In the genomic region with DNA sequence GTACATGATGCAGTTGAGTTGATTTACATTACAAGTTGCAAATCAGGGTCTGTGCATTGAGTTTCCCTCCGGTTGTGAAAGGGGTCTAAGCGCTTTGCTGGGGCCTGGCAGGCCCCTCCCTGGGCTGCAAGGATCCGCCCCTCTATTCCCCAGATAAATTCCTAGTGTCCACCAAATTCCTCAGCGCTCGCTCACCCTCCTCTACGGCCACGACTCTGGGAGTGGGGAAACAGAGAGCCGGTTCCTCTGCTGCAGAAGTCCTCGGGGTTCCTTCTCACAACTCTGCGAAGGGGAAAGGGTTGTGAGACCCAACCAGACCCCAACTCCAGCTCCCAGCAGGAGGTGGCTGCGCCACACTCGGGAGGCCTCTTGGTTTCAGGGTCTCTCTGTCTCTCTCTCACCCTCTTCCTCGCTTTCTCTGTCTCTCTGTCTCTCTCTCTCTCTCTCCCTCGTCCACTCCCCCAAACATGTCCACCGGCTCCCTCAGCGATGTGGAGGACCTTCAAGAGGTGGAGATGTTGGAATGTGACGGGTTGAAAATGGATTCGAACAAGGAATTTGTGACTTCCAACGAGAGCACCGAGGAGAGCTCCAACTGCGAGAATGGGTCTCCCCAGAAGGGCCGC, we compare ENCODE assay signal across 9 cellular contexts. TPM values are rescaled to one million over a fixed set of nuclear protein-coding genes. Genes with fewer than 3 reads are reported as not detected.
DNase-seq lines count a peak whose midpoint lies in the region; ATAC-seq, FAIRE-seq and TF ChIP-seq lines count a peak whose summit lies in the region.
"Had no signal": no experiment of that assay in that cellular context is flagged by ENCODE, and none has a peak within 500 bp of the region (broad histone marks: within the 10 kb centered on the region; RNA-seq: fewer than 3 reads in every experiment).

A gene (plus strand): TSS at position 183 of the 626 bp plus-strand sequence. CDS start 285 bp downstream, at position 468.

- H3K36me3 Mint-ChIP-seq in stimulated activated naive B cell treated with anti-CD40 and anti-IgM and Interleukin-4, amounts not matched to agents 10 μg/mL and 1 μg/mL and 100 μg/mL, for 72 hours: no peaks in the 10 kb centered on the region
- H3K36me3 Mint-ChIP-seq in activated T-helper 2 cell treated with anti-CD3 and anti-CD28 coated beads, Interferon-gamma antibody, Interleukin-2, Interleukin-4, amounts not matched to agents 10 μg/mL and 5 μg/mL and 100 μg/mL, durations not matched to agents 14 hours and 24 hours and 36 hours (ENCODE audit: low read depth): no peaks in the 10 kb centered on the region

- WGBS in HUES64: under 1% methylated on average over 22 of the region's 22 CpGs
- WGBS in HepG2 (ENCODE audit: low lambda C conversion rate): 23% methylated on average over 20 of the region's 22 CpGs

- peak within 1 kb of the TSS; percentile 71 for H3K4me3 ChIP-seq in HUES64 (ENCODE audit: low read length)
- H3K4me3 ChIP-seq in coronary artery: peak within 1 kb of the TSS; percentile 82
- H3K4me3 ChIP-seq in HepG2 (replicated peaks in 1 of 3; ENCODE audit: insufficient read depth in 1 of 3, low read depth in 2 of 3, low read length in 3 of 3): no peak within 1 kb of the TSS

- no peak for FAIRE-seq in HepG2 (lab: Jason Lieb, UNC)

- no TSS peak for BruUV-seq in HepG2 (replicated peaks; lab: Mats Ljungman, UMichigan)

- no peak for TF ChIP-seq POLR2A in HepG2 (IDR thresholded peaks at IDR 0.05; ENCODE audit: insufficient read depth in 1 of 2, low read depth in 2 of 2, low read length in 2 of 2)

- POLR2A ChIA-PET in HepG2 (lab: Yijun Ruan, JAX): no interaction called here

- peak; percentile 81 for DNase-seq in coronary artery (ENCODE audit: low spot score)
- DNase-seq in HepG2 (ENCODE audit: low spot score): no peak
- no peak for DNase-seq in stimulated activated naive B cell treated with anti-CD40 and anti-IgM and Interleukin-4, amounts not matched to agents 10 μg/mL and 1 μg/mL and 100 μg/mL, for 72 hours
- DNase-seq in activated T-helper 2 cell treated with anti-CD3 and anti-CD28 coated beads, Interferon-gamma antibody, Interleukin-2, Interleukin-4, amounts not matched to agents 10 μg/mL and 5 μg/mL and 100 μg/mL, durations not matched to agents 14 hours and 24 hours and 36 hours (ENCODE audit: low spot score): no peak
- DNase-seq in NCI-H748 treated with DMSO at 0.1 percent for 48 hours (lab: John Stamatoyannopoulos, UW): no peak

- peaks cover 20 to 50% of the 10 kb centered on the region in 2 donors for H3K4me1 Mint-ChIP-seq in stimulated activated naive B cell treated with anti-CD40 and anti-IgM and Interleukin-4, amounts not matched to agents 10 μg/mL and 1 μg/mL and 100 μg/mL, for 72 hours
- peaks cover 18% of the 10 kb centered on the region for H3K4me1 Mint-ChIP-seq in activated T-helper 2 cell treated with anti-CD3 and anti-CD28 coated beads, Interferon-gamma antibody, Interleukin-2, Interleukin-4, amounts not matched to agents 10 μg/mL and 5 μg/mL and 100 μg/mL, durations not matched to agents 14 hours and 24 hours and 36 hours (ENCODE audit: low read depth)

- TF ChIP-seq RAD21 in HepG2 (CRISPR knock-in tag; IDR thresholded peaks at IDR 0.05): no peak

- ATAC-seq in HepG2 (peak; percentile 29; the same call in 1 of the 3 replicates), HG02678 (IDR thresholded peaks at IDR 0.05; ENCODE audit: unreplicated experiment) (no peak)
- no peak for ATAC-seq in stimulated activated naive B cell treated with anti-CD40 and anti-IgM and Interleukin-4, amounts not matched to agents 10 μg/mL and 1 μg/mL and 100 μg/mL, for 72 hours (replicated peaks)
- ATAC-seq: Panc1 had no signal

- CTCF ChIA-PET in HepG2 (lab: Yijun Ruan, JAX; ENCODE audit: low intra/inter-chr PET ratio, low total read pairs): no interaction called here

- H3K27me3 ChIP-seq in HUES64 (ENCODE audit: insufficient read depth, low read length) (peaks cover 86% of the 10 kb centered on the region), HepG2 (ENCODE audit: control insufficient read depth in 1 of 2, insufficient read depth in 2 of 2, low read length in 2 of 2) (peaks cover 6 to 52% of the 10 kb centered on the region in 2 experiments; a peak in 4 of 5 replicates)

- H3K27ac Mint-ChIP-seq in stimulated activated naive B cell treated with anti-CD40 and anti-IgM and Interleukin-4, amounts not matched to agents 10 μg/mL and 1 μg/mL and 100 μg/mL, for 72 hours: peak within 1 kb of the TSS; percentile 70
- no peak within 1 kb of the TSS for H3K27ac Mint-ChIP-seq in activated T-helper 2 cell treated with anti-CD3 and anti-CD28 coated beads, Interferon-gamma antibody, Interleukin-2, Interleukin-4, amounts not matched to agents 10 μg/mL and 5 μg/mL and 100 μg/mL, durations not matched to agents 14 hours and 24 hours and 36 hours

- no peaks in the 10 kb centered on the region for H3K79me2 ChIP-seq in HepG2 (ENCODE audit: insufficient read depth, low read length)

- TF ChIP-seq CTCF in coronary artery (IDR thresholded peaks at IDR 0.05) (no peak), HepG2 (CRISPR knock-in tag; IDR thresholded peaks at IDR 0.05) (no peak)

- TF ChIP-seq EP300 in HepG2 (IDR thresholded peaks at IDR 0.05; ENCODE audit: low read depth in 2 of 2, low read length in 2 of 2) (no peak), HepG2 (CRISPR knock-in tag; IDR thresholded peaks at IDR 0.05; ENCODE audit: borderline replicate concordance) (no peak)

- H3K27ac ChIP-seq in HUES64 (ENCODE audit: low read depth, low read length): no peak within 1 kb of the TSS
- H3K27ac ChIP-seq in coronary artery: peak within 1 kb of the TSS; percentile 78 to 93
- H3K27ac ChIP-seq in HepG2 (ENCODE audit: extremely low read length, insufficient read depth, low read length): no peak within 1 kb of the TSS

- H3K4me1 ChIP-seq in HUES64 (ENCODE audit: insufficient read depth, low read length): peaks cover 37% of the 10 kb centered on the region
- H3K4me1 ChIP-seq in HepG2 (ENCODE audit: insufficient read depth, low read length): no peaks in the 10 kb centered on the region

- no peak within 1 kb of the TSS for H3K4me2 ChIP-seq in HepG2 (ENCODE audit: low read depth, low read length)

- no peak within 1 kb of the TSS for H2AFZ ChIP-seq in HepG2 (ENCODE audit: low read length)

- no peaks in the 10 kb centered on the region for H3K9me3 ChIP-seq in HUES64 (ENCODE audit: insufficient read depth, low read depth, low read length)
- no peaks in the 10 kb centered on the region for H3K9me3 ChIP-seq in HepG2 (ENCODE audit: low read length)

- H3K9ac ChIP-seq in HUES64 (ENCODE audit: low read depth, low read length) (0 out of 2 replicates have a peak within 1 kb of the TSS, but pooled peaks have one; percentile 20), HepG2 (ENCODE audit: insufficient read depth, low read depth, low read length) (no peak within 1 kb of the TSS)

- peak within 1 kb of the TSS; percentile 72 to 78 for H3K4me3 Mint-ChIP-seq in stimulated activated naive B cell treated with anti-CD40 and anti-IgM and Interleukin-4, amounts not matched to agents 10 μg/mL and 1 μg/mL and 100 μg/mL, for 72 hours
- no peak within 1 kb of the TSS for H3K4me3 Mint-ChIP-seq in activated T-helper 2 cell treated with anti-CD3 and anti-CD28 coated beads, Interferon-gamma antibody, Interleukin-2, Interleukin-4, amounts not matched to agents 10 μg/mL and 5 μg/mL and 100 μg/mL, durations not matched to agents 14 hours and 24 hours and 36 hours (ENCODE audit: low read depth)

- H3K27me3 Mint-ChIP-seq in stimulated activated naive B cell treated with anti-CD40 and anti-IgM and Interleukin-4, amounts not matched to agents 10 μg/mL and 1 μg/mL and 100 μg/mL, for 72 hours: peaks cover 57 to 79% of the 10 kb centered on the region in 2 donors
- peaks cover 82% of the 10 kb centered on the region for H3K27me3 Mint-ChIP-seq in activated T-helper 2 cell treated with anti-CD3 and anti-CD28 coated beads, Interferon-gamma antibody, Interleukin-2, Interleukin-4, amounts not matched to agents 10 μg/mL and 5 μg/mL and 100 μg/mL, durations not matched to agents 14 hours and 24 hours and 36 hours (ENCODE audit: low read depth)

- no peaks in the 10 kb centered on the region for H3K36me3 ChIP-seq in HUES64 (ENCODE audit: insufficient read depth, low read length)
- no peaks in the 10 kb centered on the region for H3K36me3 ChIP-seq in HepG2 (replicated peaks in 1 of 2; ENCODE audit: control insufficient read depth in 1 of 2, insufficient read depth in 2 of 2, low read length in 2 of 2)

- in situ Hi-C loops in HepG2 (cut with HindIII; ENCODE audit: extremely low pct_ligation_motif_present, low pct_unique_long_range_greater_than_20kb): no loop called here

- no peaks in the 10 kb centered on the region for H4K20me1 ChIP-seq in HepG2 (ENCODE audit: insufficient read depth, low read length)

- intact Hi-C loops in HepG2 (cut with micrococcal nuclease; ENCODE audit: unreplicated experiment): no loop called here
- intact Hi-C loops in activated T-helper 2 cell treated with anti-CD3 and anti-CD28 coated beads, Interferon-gamma antibody, Interleukin-2, Interleukin-4, amounts not matched to agents 10 μg/mL and 5 μg/mL and 100 μg/mL, durations not matched to agents 14 hours and 24 hours and 36 hours (cut with micrococcal nuclease): no loop called here

- peaks cover 0 to 4% of the 10 kb centered on the region in 2 donors for H3K9me3 Mint-ChIP-seq in stimulated activated naive B cell treated with anti-CD40 and anti-IgM and Interleukin-4, amounts not matched to agents 10 μg/mL and 1 μg/mL and 100 μg/mL, for 72 hours
- no peaks in the 10 kb centered on the region for H3K9me3 Mint-ChIP-seq in activated T-helper 2 cell treated with anti-CD3 and anti-CD28 coated beads, Interferon-gamma antibody, Interleukin-2, Interleukin-4, amounts not matched to agents 10 μg/mL and 5 μg/mL and 100 μg/mL, durations not matched to agents 14 hours and 24 hours and 36 hours

RNA-seq across cellular contexts. Expression of the gene that starts here (rescaled TPM):
- 0.20 TPM for polyA plus RNA-seq in HUES64 (2013, experiment 1 of 2)
- polyA plus RNA-seq in HUES64 (2013, experiment 2 of 2): 0.13 TPM
- total RNA-seq in HepG2 (2016; rRNA removed; fragmentation: Illumina TruSeq; extraction: Trizol): not detected in 2 replicates
- total RNA-seq in HepG2 (2016; cell fraction: cytosol; rRNA removed; fragmentation: Illumina TruSeq; extraction: Trizol; ENCODE audit: low read depth): not detected in 2 replicates
- total RNA-seq in HepG2 (2016; cell fraction: insoluble cytoplasmic fraction; rRNA removed; fragmentation: Illumina TruSeq; extraction: Trizol): not detected in 2 replicates
- total RNA-seq in HepG2 (2016; cell fraction: membrane; rRNA removed; fragmentation: Illumina TruSeq; extraction: Trizol): not detected in 2 replicates
- total RNA-seq in HepG2 (2016; cell fraction: nucleus; rRNA removed; fragmentation: Illumina TruSeq; extraction: Trizol): not detected in 2 replicates
- not detected in 2 replicates for polyA plus RNA-seq in HepG2 (2011; rRNA removed)
- polyA plus RNA-seq in HepG2 (2011; cell fraction: cytosol; rRNA removed): not detected in 2 replicates
- not detected in 2 replicates for polyA plus RNA-seq in HepG2 (2011; cell fraction: nucleus; rRNA removed)
- polyA plus RNA-seq in HepG2 (2012): not detected in 2 replicates
- polyA plus RNA-seq in HepG2 (2016; cell fraction: cytosol; fragmentation: Illumina TruSeq; extraction: Trizol; ENCODE audit: low read depth): not detected in 2 replicates
- polyA plus RNA-seq in HepG2 (2016; cell fraction: insoluble cytoplasmic fraction; fragmentation: Illumina TruSeq; extraction: Trizol; ENCODE audit: low read depth): not detected in 2 replicates
- not detected in 2 replicates for polyA plus RNA-seq in HepG2 (2016; cell fraction: membrane; fragmentation: Illumina TruSeq; extraction: Trizol; ENCODE audit: low read depth)
- not detected in 2 replicates for polyA plus RNA-seq in HepG2 (2016; cell fraction: nucleus; fragmentation: Illumina TruSeq; extraction: Trizol; ENCODE audit: insufficient read depth, low read depth)
- 0.09 TPM in 1 of 2 replicates, not detected in the other for polyA minus RNA-seq in HepG2 (2011; rRNA and poly(A)+ RNA removed; ENCODE audit: low replicate concordance)
- polyA minus RNA-seq in HepG2 (2011; cell fraction: cytosol; rRNA and poly(A)+ RNA removed): not detected in 2 replicates
- not detected in 2 replicates for polyA minus RNA-seq in HepG2 (2011; cell fraction: nucleus; rRNA and poly(A)+ RNA removed)
- not detected in 2 replicates for total RNA-seq in activated T-helper 2 cell treated with anti-CD3 and anti-CD28 coated beads, Interferon-gamma antibody, Interleukin-2, Interleukin-4, amounts not matched to agents 10 μg/mL and 5 μg/mL and 100 μg/mL, durations not matched to agents 14 hours and 24 hours and 36 hours
- total RNA-seq: cerebellum had no signal

Comparison
In these comparisons a context has a peak if more than half of its experiments do, and no peak if none do; other contexts are left out.
1. Peak in ATAC-seq in HepG2; RNA of the gene not detected or under 1 TPM.
2. H3K27ac ChIP-seq: peak in coronary artery (2 of 2); none in HUES64 (single experiment) and HepG2 (single experiment).
3. H3K4me3 ChIP-seq: peak in HUES64 (single experiment) and coronary artery (single experiment); none in HepG2 (0 of 3).